ENCODE assay signal across 21 cellular contexts in the genomic region with DNA sequence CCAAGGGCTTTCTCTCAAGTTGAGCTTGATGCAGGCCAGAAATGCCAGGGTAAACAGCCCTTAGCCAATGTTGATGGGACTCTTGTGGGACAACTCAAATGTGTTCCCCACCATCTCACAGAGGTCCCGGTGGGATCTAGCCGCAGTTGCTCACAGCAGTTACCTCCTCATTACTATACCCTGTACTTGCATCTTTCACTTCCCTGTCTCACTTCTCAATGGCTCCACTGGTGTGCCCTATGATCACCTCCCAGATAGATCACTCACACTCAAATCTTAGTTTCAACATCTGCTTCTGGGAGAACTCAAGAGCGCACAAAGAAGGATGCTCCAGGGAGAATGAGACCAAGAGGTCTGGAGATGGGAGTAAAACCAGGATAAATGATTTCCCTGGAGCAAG. TPM values are rescaled to one million over a fixed set of nuclear protein-coding genes. Genes with fewer than 3 reads are reported as not detected.
A peak's percentile ranks its signal among the peaks of the same experiment; 100 is the strongest.
DNase-seq lines count a peak whose midpoint lies in the region; ATAC-seq, FAIRE-seq and TF ChIP-seq lines count a peak whose summit lies in the region.
"Had no signal": no experiment of that assay in that cellular context is flagged by ENCODE, and none has a peak within 500 bp of the region (broad histone marks: within the 10 kb centered on the region; RNA-seq: fewer than 3 reads in every experiment).

No MANE protein-coding gene starts in this region.

- H3K36me3 ChIP-seq in OCI-LY3 (replicated peaks; ENCODE audit: low read depth, low read length): no peaks in the 10 kb centered on the region
- H3K36me3 ChIP-seq in hepatocyte (replicated peaks; ENCODE audit: insufficient read depth, low read depth): no peaks in the 10 kb centered on the region
- H3K36me3 ChIP-seq: MG63 had no signal

- H3K9me3 Mint-ChIP-seq in H9: no peaks in the 10 kb centered on the region
- peaks cover 4% of the 10 kb centered on the region for H3K9me3 Mint-ChIP-seq in progenitor cell of endocrine pancreas (ENCODE audit: low read depth)
- H3K9me3 Mint-ChIP-seq: T-helper 1 cell treated with Interleukin-12 subunit alpha and Interleukin-12 subunit beta and Interleukin-4 antibody, amounts not matched to agents 30 μg/mL and 1 μg/mL, for 36 hours had no signal

- no peak overlapping the region for H4K5ac ChIP-seq in H9 (ENCODE audit: insufficient read length, low read depth, low read length)

- H3K9me3 ChIP-seq in AG04450 (ENCODE audit: control insufficient read depth, insufficient read depth, low read length) (no peaks in the 10 kb centered on the region), OCI-LY3 (ENCODE audit: insufficient read depth, low read length) (no peaks in the 10 kb centered on the region), hepatocyte (ENCODE audit: low read depth) (no peaks in the 10 kb centered on the region), H9 (ENCODE audit: control insufficient read depth, low read depth, low read length) (no peaks in the 10 kb centered on the region)
- H3K9me3 ChIP-seq: MG63 had no signal

- H2BK15ac ChIP-seq in H9 (ENCODE audit: low read depth, low read length): no peak overlapping the region

- no peak overlapping the region for H4K91ac ChIP-seq in H9 (ENCODE audit: insufficient read length, low read depth, low read length)

- POLR2A ChIA-PET in AG04450 (lab: Yijun Ruan, JAX): interaction anchor here (1.2 to 1.6 kb wide), 2 partner anchors 34 to 47 kb away, joined by 3 to 4 read pairs; a partner anchor contains a TSS

- H3K4me3 ChIP-seq in AG04450 (ENCODE audit: low read depth, low read length) (no peak overlapping the region), OCI-LY3 (ENCODE audit: low read length) (no peak overlapping the region), hepatocyte (no peak overlapping the region)
- H3K4me3 ChIP-seq: MG63 had no signal

- H3K27ac ChIP-seq in AG04450 (ENCODE audit: low read depth, low read length): peak overlapping the region; percentile 85
- no peak overlapping the region for H3K27ac ChIP-seq in OCI-LY3 (ENCODE audit: low read length)
- H3K27ac ChIP-seq in hepatocyte: peak overlapping the region; percentile 38
- H3K27ac ChIP-seq in H9 (ENCODE audit: insufficient read length, low read depth, low read length): no peak overlapping the region
- H3K27ac ChIP-seq: C4-2B, VCaP had no signal

- no peak overlapping the region for H3K14ac ChIP-seq in H9 (ENCODE audit: insufficient read depth, low read length)

- H3K27me3 ChIP-seq in AG04450 (ENCODE audit: control insufficient read depth, insufficient read depth, low read length): peaks cover 2% of the 10 kb centered on the region
- no peaks in the 10 kb centered on the region for H3K27me3 ChIP-seq in OCI-LY3 (ENCODE audit: low read depth, low read length)
- H3K27me3 ChIP-seq in hepatocyte: no peaks in the 10 kb centered on the region
- H3K27me3 ChIP-seq in H9 (ENCODE audit: insufficient read depth, low read length): no peaks in the 10 kb centered on the region
- H3K27me3 ChIP-seq: MG63 had no signal

- no peak overlapping the region for H2BK120ac ChIP-seq in H9 (ENCODE audit: low read depth, low read length, poor library complexity, severe bottlenecking)

- TF ChIP-seq CTCF in AG04450 (IDR thresholded peaks at IDR 0.05; ENCODE audit: low read depth, low read length): no peak
- no peak for TF ChIP-seq CTCF in OCI-LY3 (IDR thresholded peaks at IDR 0.05; ENCODE audit: low read depth, low read length)
- TF ChIP-seq CTCF in hepatocyte (IDR thresholded peaks at IDR 0.05; ENCODE audit: poor library complexity): no peak
- no peak for TF ChIP-seq CTCF in H9 (conservative IDR thresholded peaks at IDR 0.05)
- TF ChIP-seq CTCF in progenitor cell of endocrine pancreas (IDR thresholded peaks at IDR 0.05; ENCODE audit: unreplicated experiment): no peak

- no peaks in the 10 kb centered on the region for H3K79me2 ChIP-seq in OCI-LY3 (ENCODE audit: low read length)
- H3K79me2 ChIP-seq in hepatocyte: no peaks in the 10 kb centered on the region
- H3K79me2 ChIP-seq in H9 (ENCODE audit: insufficient read depth, low read length): no peaks in the 10 kb centered on the region; the same call in 1 of the 2 replicates

- H3K4ac ChIP-seq in H9 (ENCODE audit: low read depth, low read length): no peak overlapping the region

- no peak overlapping the region for H2BK12ac ChIP-seq in H9 (ENCODE audit: insufficient read length, low read depth, low read length)

- peaks cover 14% of the 10 kb centered on the region for H3K4me1 ChIP-seq in OCI-LY3 (ENCODE audit: low read length)
- H3K4me1 ChIP-seq in hepatocyte (ENCODE audit: insufficient read depth): no peaks in the 10 kb centered on the region
- H3K4me1 ChIP-seq in H9 (ENCODE audit: insufficient read depth, low read length): no peaks in the 10 kb centered on the region

- CTCF ChIA-PET in AG04450 (lab: Charles Lee): interaction anchor here (1.8 to 4.2 kb wide), 3 partner anchors 36 to 86 kb away, joined by 4 to 17 read pairs (median 8); no protein-coding TSS in a partner anchor

- no peak overlapping the region for H2BK5ac ChIP-seq in H9 (ENCODE audit: insufficient read length, low read length)

- H3K79me1 ChIP-seq in H9 (ENCODE audit: insufficient read depth, low read depth, low read length, poor library complexity, severe bottlenecking): no peaks in the 10 kb centered on the region

- no peaks in the 10 kb centered on the region for H3K9me2 ChIP-seq in hepatocyte (replicated peaks; ENCODE audit: insufficient read depth)

- no peaks in the 10 kb centered on the region for H3K4me1 Mint-ChIP-seq in H9
- H3K4me1 Mint-ChIP-seq in progenitor cell of endocrine pancreas (ENCODE audit: low read depth): peaks cover 4% of the 10 kb centered on the region

- H3K27me3 Mint-ChIP-seq in H9 (ENCODE audit: low read depth) (peaks cover 2% of the 10 kb centered on the region; the same call in 1 of the 2 replicates), progenitor cell of endocrine pancreas (no peaks in the 10 kb centered on the region)

- H4K8ac ChIP-seq in H9 (replicated peaks; ENCODE audit: insufficient read length, low read depth, low read length): no peak overlapping the region

- H3K23ac ChIP-seq in H9 (ENCODE audit: insufficient read length, low read depth, low read length): no peak overlapping the region

- DNase-seq in AG04450 (ENCODE audit: low read depth, low spot score) (no peak), hepatocyte (ENCODE audit: low spot score) (no peak), H9 (no peak), progenitor cell of endocrine pancreas (ENCODE audit: low spot score, unreplicated experiment) (no peak), RCC 7860 (ENCODE audit: low spot score) (no peak)
- DNase-seq: activated CD4-positive, alpha-beta T cell treated with anti-CD3 and anti-CD28 coated beads, Interleukin-2, amount 50 U/mL, for 1 hour; activated gamma-delta T cell; immature natural killer cell; MG63; NCI-H1436 treated with DMSO at 0.1 percent for 48 hours; NCI-H2171; NCI-H524 treated with DMSO at 0.1 percent for 48 hours; SHP77 treated with DMSO at 0.1 percent for 48 hours; stimulated activated CD4-positive, alpha-beta T cell treated with anti-CD3 and anti-CD28 coated beads, Interleukin-15, amount 100 ng/mL, for 24 hours; substantia nigra had no signal

- no peaks in the 10 kb centered on the region for H3K23me2 ChIP-seq in H9 (ENCODE audit: insufficient read length, low read depth, low read length, poor library complexity, severe bottlenecking)

- H3K4me2 ChIP-seq in OCI-LY3 (ENCODE audit: low read length) (peak overlapping the region; percentile 43), hepatocyte (no peak overlapping the region), H9 (ENCODE audit: insufficient read depth, insufficient read length, low read length) (no peak overlapping the region)

- H3K9ac ChIP-seq in OCI-LY3 (ENCODE audit: low read length): no peak overlapping the region
- H3K9ac ChIP-seq in H9 (ENCODE audit: extremely low read depth, insufficient read length, low read length): no peak overlapping the region

- H3T11ph ChIP-seq in H9 (ENCODE audit: low read length): no peak overlapping the region

- FAIRE-seq in RCC 7860 (lab: Jason Lieb, UNC): no peak

- no peak overlapping the region for H3K4me3 Mint-ChIP-seq in H9
- H3K4me3 Mint-ChIP-seq in progenitor cell of endocrine pancreas (ENCODE audit: low read depth): no peak overlapping the region
- H3K4me3 Mint-ChIP-seq: immature natural killer cell; T-helper 1 cell treated with Interleukin-12 subunit alpha and Interleukin-12 subunit beta and Interleukin-4 antibody, amounts not matched to agents 30 μg/mL and 1 μg/mL, for 36 hours had no signal

- H2AFZ ChIP-seq in OCI-LY3 (ENCODE audit: low read depth, low read length): no peak overlapping the region
- no peak overlapping the region for H2AFZ ChIP-seq in hepatocyte
- H2AFZ ChIP-seq in H9 (ENCODE audit: low read length): no peak overlapping the region

- no peak overlapping the region for H3K18ac ChIP-seq in H9 (ENCODE audit: insufficient read length, low read depth, low read length)

- no peak overlapping the region for H3K56ac ChIP-seq in H9 (ENCODE audit: insufficient read length, low read depth, low read length)

- 98% methylated on average over 3 of the region's 3 CpGs for whole genome bisulfite sequencing in hepatocyte (ENCODE audit: low lambda C conversion rate, missing lambda C conversion rate)
- no CpG with 5 or more reads among the region's 3 CpGs for WGBS in H9 (ENCODE audit: extremely low coverage, insufficient read length, low lambda C conversion rate)

- ATAC-seq in GM21360 (IDR thresholded peaks at IDR 0.05; ENCODE audit: unreplicated experiment) (peak; percentile 76), GM18873 (IDR thresholded peaks at IDR 0.05; ENCODE audit: low FRiP score, unreplicated experiment) (no peak)

- no peaks in the 10 kb centered on the region for H4K20me1 ChIP-seq in OCI-LY3 (ENCODE audit: insufficient read depth, low read length)
- H4K20me1 ChIP-seq in hepatocyte (ENCODE audit: insufficient read depth, poor library complexity, severe bottlenecking): no peaks in the 10 kb centered on the region
- no peaks in the 10 kb centered on the region for H4K20me1 ChIP-seq in H9 (ENCODE audit: control insufficient read depth, insufficient read depth, insufficient read length)

- no peak overlapping the region for H2BK20ac ChIP-seq in H9 (ENCODE audit: low read depth, low read length, poor library complexity, severe bottlenecking)

- no peak overlapping the region for H3K27ac Mint-ChIP-seq in H9
- H3K27ac Mint-ChIP-seq in progenitor cell of endocrine pancreas: no peak overlapping the region
- H3K27ac Mint-ChIP-seq: T-helper 1 cell treated with Interleukin-12 subunit alpha and Interleukin-12 subunit beta and Interleukin-4 antibody, amounts not matched to agents 30 μg/mL and 1 μg/mL, for 36 hours had no signal

- no peak overlapping the region for H2AK5ac ChIP-seq in H9 (ENCODE audit: insufficient read length, low read length)

- H3K36me3 Mint-ChIP-seq in H9 (ENCODE audit: insufficient read depth in 1 of 3, low read depth in 3 of 3) (no peaks in the 10 kb centered on the region), progenitor cell of endocrine pancreas (ENCODE audit: insufficient read depth) (no peaks in the 10 kb centered on the region)
- H3K36me3 Mint-ChIP-seq: immature natural killer cell had no signal

RNA-seq across cellular contexts. Expression of a gene that starts 47.0 kb away (rescaled TPM):
- polyA plus RNA-seq in AG04450 (2011; rRNA removed) (324 and 448 TPM in 2 replicates), hepatocyte (412 and 473 TPM in 2 replicates)
- polyA minus RNA-seq in AG04450 (2011; rRNA and poly(A)+ RNA removed): 141 and 195 TPM in 2 replicates
- total RNA-seq in hepatocyte (258 and 262 TPM in 2 replicates), H9 (2021) (109 and 114 TPM in 2 replicates), progenitor cell of endocrine pancreas (193 and 201 TPM in 2 replicates)

Comparison
In these comparisons a context has a peak if more than half of its experiments do, and no peak if none do; other contexts are left out.
1. H3K27ac ChIP-seq: peak in AG04450 (single experiment) and hepatocyte (single experiment); none in OCI-LY3 (single experiment) and H9 (single experiment).